8 cellular contexts compared by ENCODE assay signal in the genomic region with DNA sequence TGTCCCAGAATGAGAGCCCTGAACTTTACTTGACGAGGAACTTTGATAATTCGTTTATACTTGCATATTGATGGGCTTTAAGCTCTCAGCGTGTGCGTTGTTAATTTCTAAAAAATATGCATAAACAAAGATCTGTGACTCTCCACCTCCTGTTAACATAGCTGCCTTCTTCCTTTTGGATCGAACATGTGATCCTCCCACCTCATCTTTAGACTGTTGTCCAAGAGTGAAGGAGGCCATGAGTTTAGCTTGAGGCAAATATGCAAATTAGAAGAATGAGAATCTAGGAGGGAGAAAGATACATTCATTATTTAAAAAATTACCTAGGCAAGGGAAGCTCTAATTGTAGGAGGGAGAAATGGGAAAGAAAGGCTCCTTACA. TPM values are rescaled to one million over a fixed set of nuclear protein-coding genes. Genes with fewer than 3 reads are reported as not detected.
DNase-seq lines count a peak whose midpoint lies in the region; ATAC-seq and TF ChIP-seq lines count a peak whose summit lies in the region.

No MANE protein-coding gene starts in this region.

- TF ChIP-seq CTCF in neural crest cell (conservative IDR thresholded peaks at IDR 0.05), result no peak

- H3K36me3 Mint-ChIP-seq in effector memory CD8-positive, alpha-beta T cell (ENCODE audit: insufficient read depth), result no peaks in the 10 kb centered on the region
- H3K36me3 Mint-ChIP-seq in neural crest cell (ENCODE audit: low read depth), result peaks cover 2% of the 10 kb centered on the region

- H3K27me3 Mint-ChIP-seq in effector memory CD8-positive, alpha-beta T cell, result peaks cover 2 to 7% of the 10 kb centered on the region in 2 donors
- H3K27me3 Mint-ChIP-seq in neural crest cell (ENCODE audit: low read depth), result no peaks in the 10 kb centered on the region

- H3K27ac Mint-ChIP-seq in effector memory CD8-positive, alpha-beta T cell, result peak overlapping the region; percentile 97 to 98
- peak overlapping the region; percentile 94 for H3K27ac Mint-ChIP-seq in neural crest cell (ENCODE audit: unreplicated experiment)

- peak overlapping the region; percentile 69 to 80 for H3K4me3 Mint-ChIP-seq in effector memory CD8-positive, alpha-beta T cell
- peak overlapping the region; percentile 97 for H3K4me3 Mint-ChIP-seq in neural crest cell

- DNase-seq in G401 (ENCODE audit: low spot score), result peak; percentile 37
- DNase-seq in OCI-M1 (lab: John Stamatoyannopoulos, UW), result peak; percentile 12
- no peak for DNase-seq in effector memory CD8-positive, alpha-beta T cell
- DNase-seq in neural crest cell (ENCODE audit: low read depth, low spot score), result no peak
- no peak for DNase-seq in stimulated activated naive CD4-positive, alpha-beta T cell treated with Interleukin-2 at 50 U/mL for 16 hours (lab: John Stamatoyannopoulos, UW)
- DNase-seq in stimulated activated CD4-positive, alpha-beta T cell treated with anti-CD3 and anti-CD28 coated beads, Interleukin-2, amount 100 ng/mL, for 48 hours, result no peak

- H3K4me1 Mint-ChIP-seq in effector memory CD8-positive, alpha-beta T cell (ENCODE audit: low read depth in 2 of 2), result peaks cover 8 to 12% of the 10 kb centered on the region in 2 donors
- peaks cover 51% of the 10 kb centered on the region for H3K4me1 Mint-ChIP-seq in neural crest cell

- ATAC-seq in effector memory CD8-positive, alpha-beta T cell (replicated peaks), result no peak
- ATAC-seq in GM19452 (IDR thresholded peaks at IDR 0.05; ENCODE audit: unreplicated experiment), result no peak
- ATAC-seq in HG03025 (IDR thresholded peaks at IDR 0.05; ENCODE audit: low FRiP score, unreplicated experiment), result no peak

- no peaks in the 10 kb centered on the region for H3K9me3 Mint-ChIP-seq in effector memory CD8-positive, alpha-beta T cell
- H3K9me3 Mint-ChIP-seq in neural crest cell, result no peaks in the 10 kb centered on the region

- in situ Hi-C loops in G401 (cut with HindIII; ENCODE audit: low sequenced_read_pairs), result no loop called here

RNA-seq across cellular contexts. Expression of gene TTC8, which starts 0.6 kb away (rescaled TPM):
- 32.2 and 40.1 TPM in 2 replicates for total RNA-seq in G401 (2014; rRNA removed; shearing (Covaris generic))
- 24.7 and 29.1 TPM in 2 replicates for total RNA-seq in neural crest cell

RNA-seq across cellular contexts. Expression of gene EML5, which starts 32.3 kb away (rescaled TPM):
- total RNA-seq in G401 (2014; rRNA removed; shearing (Covaris generic)), result not detected in 2 replicates
- total RNA-seq in neural crest cell, result 1.3 TPM in 2 replicates

Comparison
In these comparisons a context has a peak if more than half of its experiments do, and no peak if none do; other contexts are left out.
1. DNase-seq: peak in G401 (single experiment) and OCI-M1 (single experiment); none in effector memory CD8-positive, alpha-beta T cell (0 of 3), neural crest cell (single experiment), stimulated activated naive CD4-positive, alpha-beta T cell treated with Interleukin-2 at 50 U/mL for 16 hours (single experiment) and stimulated activated CD4-positive, alpha-beta T cell treated with anti-CD3 and anti-CD28 coated beads, Interleukin-2, amount 100 ng/mL, for 48 hours (0 of 2).